ENCODE assay signal across 9 cellular contexts in the genomic region with DNA sequence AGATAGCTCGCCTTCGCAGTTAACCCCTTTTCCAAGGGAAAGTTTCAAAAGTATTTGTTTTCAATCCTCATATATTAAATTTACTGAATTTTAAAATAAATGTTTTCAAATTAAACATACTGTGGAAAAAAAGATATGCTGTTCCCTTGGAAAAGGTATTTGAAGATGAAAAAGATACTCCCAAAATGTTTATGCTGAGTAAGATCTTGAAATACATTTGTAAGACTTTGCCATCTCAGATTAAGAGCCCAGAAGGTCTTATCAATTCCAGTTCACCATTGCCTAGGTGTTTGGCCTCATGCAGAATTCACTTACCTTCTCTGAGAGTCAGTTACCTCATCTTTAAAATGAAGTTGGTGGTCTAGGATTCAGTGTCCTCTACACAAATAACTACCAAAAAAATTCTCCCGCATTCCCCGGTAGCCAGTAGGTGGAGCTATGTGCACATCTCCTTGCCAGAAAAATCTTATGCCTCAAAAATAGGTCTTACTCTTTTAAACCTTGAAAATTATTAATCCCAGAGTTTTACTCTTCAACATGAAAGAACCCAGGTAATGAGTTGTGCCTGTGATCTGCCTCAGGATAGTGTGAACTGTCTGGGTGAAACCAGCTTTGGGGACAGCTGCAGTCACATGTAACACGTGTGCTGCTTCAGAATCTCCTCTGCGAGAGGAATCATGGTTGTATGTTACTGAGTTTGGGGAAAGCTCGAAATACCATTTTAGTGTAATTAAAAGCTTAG.
DNase-seq lines count a peak whose midpoint lies in the region; ATAC-seq and TF ChIP-seq lines count a peak whose summit lies in the region.
"Had no signal": no experiment of that assay in that cellular context is flagged by ENCODE, and none has a peak within 500 bp of the region (broad histone marks: within the 10 kb centered on the region; RNA-seq: fewer than 3 reads in every experiment).

No MANE protein-coding gene starts in this region.

- peak; percentile 10 to 67 (median 32) for DNase-seq in CD8-positive, alpha-beta T cell
- DNase-seq in HCEC 1CT (peak; percentile 45), Peyer's patch (peak in 2 of 3 donors; percentile 30 to 70), glutamatergic neuron (peak; percentile 57), sigmoid colon (no peak), GF-D8 (lab: John Stamatoyannopoulos, UW) (no peak)
- peak; percentile 50 for DNase-seq in activated naive CD4-positive, alpha-beta T cell treated with Interleukin-2 at 50 U/mL for 16 hours

- no peaks in the 10 kb centered on the region for H3K27me3 Mint-ChIP-seq in CD8-positive, alpha-beta T cell (ENCODE audit: low read depth)
- H3K27me3 Mint-ChIP-seq in glutamatergic neuron (ENCODE audit: unreplicated experiment), result no peaks in the 10 kb centered on the region

- TF ChIP-seq CTCF in CD8-positive, alpha-beta T cell (IDR thresholded peaks at IDR 0.05), result peak; percentile 83
- peak; percentile 47 to 80 (median 68) for TF ChIP-seq CTCF in Peyer's patch (IDR thresholded peaks at IDR 0.05)
- TF ChIP-seq CTCF in glutamatergic neuron (IDR thresholded peaks at IDR 0.05; ENCODE audit: partially characterized antibody, unreplicated experiment), result peak; percentile 70
- TF ChIP-seq CTCF in sigmoid colon (IDR thresholded peaks at IDR 0.05), result peak; percentile 50 to 81 (median 67)

- no peak overlapping the region for H3K4me3 ChIP-seq in CD8-positive, alpha-beta T cell (ENCODE audit: low read depth, low read length)
- H3K4me3 ChIP-seq in Peyer's patch (no peak overlapping the region), sigmoid colon (no peak overlapping the region)
- H3K4me3 ChIP-seq: SJSA1 had no signal

- H3K36me3 ChIP-seq in CD8-positive, alpha-beta T cell (ENCODE audit: insufficient read depth, low read length), result peaks cover 14% of the 10 kb centered on the region
- H3K36me3 ChIP-seq in Peyer's patch (peaks cover 0 to 76% (median 0%) of the 10 kb centered on the region in 3 donors), sigmoid colon (peaks cover 4 to 90% (median 46%) of the 10 kb centered on the region in 4 donors)

- POLR2A ChIA-PET in CD8-positive, alpha-beta T cell (lab: Charles Lee), result no interaction called here

- TF ChIP-seq POLR2A in Peyer's patch (IDR thresholded peaks at IDR 0.05) (no peak), sigmoid colon (IDR thresholded peaks at IDR 0.05) (no peak)

- no peak for ATAC-seq in CD8-positive, alpha-beta T cell
- no peak for ATAC-seq in HG03175 (IDR thresholded peaks at IDR 0.05; ENCODE audit: unreplicated experiment)

- no peaks in the 10 kb centered on the region for H3K9me3 Mint-ChIP-seq in CD8-positive, alpha-beta T cell
- H3K9me3 Mint-ChIP-seq in glutamatergic neuron (ENCODE audit: unreplicated experiment), result no peaks in the 10 kb centered on the region

- no peaks in the 10 kb centered on the region for H3K4me1 ChIP-seq in CD8-positive, alpha-beta T cell (ENCODE audit: insufficient read depth, low read length)
- no peaks in the 10 kb centered on the region for H3K4me1 ChIP-seq in Peyer's patch
- peaks cover 0 to 2% (median 0%) of the 10 kb centered on the region in 4 donors for H3K4me1 ChIP-seq in sigmoid colon
- H3K4me1 ChIP-seq: SJSA1 had no signal

- H3K27ac ChIP-seq in CD8-positive, alpha-beta T cell (ENCODE audit: low read depth, low read length), result no peak overlapping the region
- H3K27ac ChIP-seq in Peyer's patch (no peak overlapping the region), sigmoid colon (no peak overlapping the region)
- H3K27ac ChIP-seq: SJSA1 had no signal

- intact Hi-C loops in CD8-positive, alpha-beta T cell (cut with DNase I, micrococcal nuclease), result loop anchor here (1.0 to 2.0 kb wide), 3 partner anchors 35 to 351 kb away; no protein-coding TSS in a partner anchor
- intact Hi-C loops in sigmoid colon (cut with DNase I), result loop anchor here (2.0 to 10.0 kb wide), 3 partner anchors 51 to 325 kb away; a partner anchor contains a TSS

- H3K36me3 Mint-ChIP-seq in CD8-positive, alpha-beta T cell, result peaks cover 86% of the 10 kb centered on the region
- H3K36me3 Mint-ChIP-seq in glutamatergic neuron (ENCODE audit: unreplicated experiment), result peaks cover 4% of the 10 kb centered on the region

- no peaks in the 10 kb centered on the region for H3K9me3 ChIP-seq in CD8-positive, alpha-beta T cell (ENCODE audit: low read length)
- H3K9me3 ChIP-seq in Peyer's patch, result no peaks in the 10 kb centered on the region
- H3K9me3 ChIP-seq in sigmoid colon, result no peaks in the 10 kb centered on the region
- H3K9me3 ChIP-seq: SJSA1 had no signal

- no peaks in the 10 kb centered on the region for H3K4me1 Mint-ChIP-seq in CD8-positive, alpha-beta T cell (ENCODE audit: low read depth)
- H3K4me1 Mint-ChIP-seq in glutamatergic neuron (ENCODE audit: low read depth, unreplicated experiment), result no peaks in the 10 kb centered on the region

- 64 to 67% methylated on average over 7 of the region's 7 CpGs for WGBS in sigmoid colon, 2 donors

- H3K27ac Mint-ChIP-seq in CD8-positive, alpha-beta T cell, result no peak overlapping the region
- H3K27ac Mint-ChIP-seq in glutamatergic neuron (ENCODE audit: unreplicated experiment), result no peak overlapping the region

- no peaks in the 10 kb centered on the region for H3K27me3 ChIP-seq in CD8-positive, alpha-beta T cell (ENCODE audit: insufficient read depth, low read length)
- H3K27me3 ChIP-seq in Peyer's patch (no peaks in the 10 kb centered on the region), sigmoid colon (no peaks in the 10 kb centered on the region)
- H3K27me3 ChIP-seq: SJSA1 had no signal

- TF ChIP-seq EP300 in sigmoid colon (IDR thresholded peaks at IDR 0.05), result no peak

- CTCF ChIA-PET in CD8-positive, alpha-beta T cell (lab: Charles Lee), result interaction anchor here (0.6 to 3.2 kb wide), 22 partner anchors 8 to 396 kb away, joined by 3 to 22 read pairs (median 4); no protein-coding TSS in a partner anchor

- H3K4me3 Mint-ChIP-seq in CD8-positive, alpha-beta T cell, result no peak overlapping the region
- no peak overlapping the region for H3K4me3 Mint-ChIP-seq in glutamatergic neuron (ENCODE audit: unreplicated experiment)

Comparison
In these comparisons a context has a peak if more than half of its experiments do, and no peak if none do; other contexts are left out.
1. DNase-seq: peak in CD8-positive, alpha-beta T cell (7 of 7), HCEC 1CT (single experiment), Peyer's patch (2 of 3), activated naive CD4-positive, alpha-beta T cell treated with Interleukin-2 at 50 U/mL for 16 hours (single experiment) and glutamatergic neuron (single experiment); none in sigmoid colon (single experiment) and GF-D8 (single experiment).
2. Peak in every context shown above with its lines, with median percentiles within 50 percentile points of each other: CTCF ChIP-seq.